Comparison of ENCODE assay signal across 8 cellular contexts in the genomic region with DNA sequence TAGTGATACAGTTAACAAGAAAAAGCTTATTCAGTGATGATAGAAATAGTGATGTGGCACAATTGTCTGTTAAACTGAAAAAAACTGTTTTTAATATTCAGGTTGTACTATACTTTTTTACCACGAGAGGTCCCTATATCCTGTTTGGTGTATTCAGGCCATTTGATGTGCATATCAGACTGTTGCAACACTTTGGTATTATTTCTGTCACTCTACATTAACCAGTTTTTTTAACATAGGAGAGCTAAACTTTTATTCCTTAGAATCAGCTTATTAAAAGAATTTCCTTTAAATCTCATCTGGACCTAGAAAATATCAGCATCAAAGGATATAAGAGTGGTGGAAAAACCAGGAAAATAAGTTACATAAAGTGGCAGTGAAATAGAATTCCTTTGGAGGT. TPM values are rescaled to one million over a fixed set of nuclear protein-coding genes. Genes with fewer than 3 reads are reported as not detected.
DNase-seq lines count a peak whose midpoint lies in the region; ATAC-seq and TF ChIP-seq lines count a peak whose summit lies in the region.

No MANE protein-coding gene starts in this region.

- H2BK15ac ChIP-seq in H9 (ENCODE audit: low read depth, low read length): no peak overlapping the region

- no peak overlapping the region for H2BK12ac ChIP-seq in H9 (ENCODE audit: insufficient read length, low read depth, low read length)

- H3K4me1 Mint-ChIP-seq in H9 (no peaks in the 10 kb centered on the region), memory B cell (no peaks in the 10 kb centered on the region)

- no peaks in the 10 kb centered on the region for H3K23me2 ChIP-seq in H9 (ENCODE audit: insufficient read length, low read depth, low read length, poor library complexity, severe bottlenecking)

- no CpG with 5 or more reads among the region's 1 CpG for WGBS in H9 (ENCODE audit: extremely low coverage, insufficient read length, low lambda C conversion rate)

- peak overlapping the region in 1 of 3 experiments; percentile 71; a peak in 2 of 7 replicates for H3K27ac Mint-ChIP-seq in H9
- H3K27ac Mint-ChIP-seq in memory B cell: no peak overlapping the region

- H3K79me2 ChIP-seq in H9 (ENCODE audit: insufficient read depth, low read length): no peaks in the 10 kb centered on the region

- no peak overlapping the region for H3T11ph ChIP-seq in H9 (ENCODE audit: low read length)

- no peak overlapping the region for H3K14ac ChIP-seq in H9 (ENCODE audit: insufficient read depth, low read length)

- H3K4ac ChIP-seq in H9 (ENCODE audit: low read depth, low read length): no peak overlapping the region

- no peaks in the 10 kb centered on the region for H3K79me1 ChIP-seq in H9 (ENCODE audit: insufficient read depth, low read depth, low read length, poor library complexity, severe bottlenecking)

- no peak overlapping the region for H2BK120ac ChIP-seq in H9 (ENCODE audit: low read depth, low read length, poor library complexity, severe bottlenecking)

- H3K4me2 ChIP-seq in H9 (ENCODE audit: insufficient read depth, insufficient read length, low read length): no peak overlapping the region

- H3K23ac ChIP-seq in H9 (ENCODE audit: insufficient read length, low read depth, low read length): no peak overlapping the region

- no peak overlapping the region for H3K4me3 ChIP-seq in colonic mucosa

- H3K9me3 Mint-ChIP-seq in H9 (no peaks in the 10 kb centered on the region), memory B cell (no peaks in the 10 kb centered on the region)

- H3K36me3 ChIP-seq in colonic mucosa: no peaks in the 10 kb centered on the region

- no peak overlapping the region for H2BK20ac ChIP-seq in H9 (ENCODE audit: low read depth, low read length, poor library complexity, severe bottlenecking)

- no peak overlapping the region for H2AFZ ChIP-seq in H9 (ENCODE audit: low read length)

- TF ChIP-seq CTCF in H9 (conservative IDR thresholded peaks at IDR 0.05): peak; percentile 67
- peak; percentile 34 for TF ChIP-seq CTCF in colonic mucosa (IDR thresholded peaks at IDR 0.05)

- H3K9ac ChIP-seq in H9 (ENCODE audit: extremely low read depth, insufficient read length, low read length) (no peak overlapping the region), colonic mucosa (ENCODE audit: low read depth in 2 of 2, low read length in 2 of 2) (no peak overlapping the region)

- ATAC-seq in memory B cell (ENCODE audit: low read depth): peak; percentile 58
- no peak for ATAC-seq in HG03521 (IDR thresholded peaks at IDR 0.05; ENCODE audit: unreplicated experiment)

- H4K91ac ChIP-seq in H9 (ENCODE audit: insufficient read length, low read depth, low read length): no peak overlapping the region

- H3K9me3 ChIP-seq in H9 (ENCODE audit: control insufficient read depth, low read depth, low read length) (no peaks in the 10 kb centered on the region), colonic mucosa (no peaks in the 10 kb centered on the region)

- H3K56ac ChIP-seq in H9 (ENCODE audit: insufficient read length, low read depth, low read length): no peak overlapping the region

- H3K27me3 ChIP-seq in H9 (ENCODE audit: insufficient read depth, low read length): no peaks in the 10 kb centered on the region
- no peaks in the 10 kb centered on the region for H3K27me3 ChIP-seq in colonic mucosa

- H3K4me3 Mint-ChIP-seq in H9 (no peak overlapping the region), memory B cell (no peak overlapping the region)

- DNase-seq in EH (ENCODE audit: low read depth) (peak; percentile 59), H9 (no peak), NOMO-1 treated with DMSO at 0.1 percent for 48 hours (lab: John Stamatoyannopoulos, UW; ENCODE audit: unreplicated experiment) (peak; percentile 77), colonic mucosa (no peak), memory B cell (ENCODE audit: low spot score in 2 of 2) (peak in 1 of 2 donors; percentile 14), GOT3 (lab: John Stamatoyannopoulos, UW) (no peak), LoVo (ENCODE audit: low spot score) (no peak)

- no peaks in the 10 kb centered on the region for H3K27me3 Mint-ChIP-seq in H9 (ENCODE audit: low read depth)
- no peaks in the 10 kb centered on the region for H3K27me3 Mint-ChIP-seq in memory B cell

- no peaks in the 10 kb centered on the region; a peak in 2 of 7 replicates for H3K36me3 Mint-ChIP-seq in H9 (ENCODE audit: insufficient read depth in 1 of 3, low read depth in 3 of 3)
- peaks cover 2% of the 10 kb centered on the region for H3K36me3 Mint-ChIP-seq in memory B cell

- H3K27ac ChIP-seq in H9 (ENCODE audit: insufficient read length, low read depth, low read length) (no peak overlapping the region), colonic mucosa (no peak overlapping the region)

- no peak overlapping the region for H2BK5ac ChIP-seq in H9 (ENCODE audit: insufficient read length, low read length)

- no peak overlapping the region for H3K18ac ChIP-seq in H9 (ENCODE audit: insufficient read length, low read depth, low read length)

- H4K20me1 ChIP-seq in H9 (ENCODE audit: control insufficient read depth, insufficient read depth, insufficient read length): no peaks in the 10 kb centered on the region

- intact Hi-C loops in colonic mucosa (cut with DNase I): no loop called here

- H4K8ac ChIP-seq in H9 (replicated peaks; ENCODE audit: insufficient read length, low read depth, low read length): no peak overlapping the region

- no peak overlapping the region for H4K5ac ChIP-seq in H9 (ENCODE audit: insufficient read length, low read depth, low read length)

- no peak overlapping the region for H2AK5ac ChIP-seq in H9 (ENCODE audit: insufficient read length, low read length)

- H3K4me1 ChIP-seq in H9 (ENCODE audit: insufficient read depth, low read length) (no peaks in the 10 kb centered on the region), colonic mucosa (no peaks in the 10 kb centered on the region)

RNA-seq across cellular contexts. Expression of gene TSPYL4, which starts 36.8 kb away (rescaled TPM):
- total RNA-seq in H9 (2021) (18.9 and 19.0 TPM in 2 replicates), colonic mucosa (1 to 10 TPM; 7.0 to 8.3 TPM)

Comparison
In these comparisons a context has a peak if more than half of its experiments do, and no peak if none do; other contexts are left out.
1. DNase-seq: peak in EH (single experiment) and NOMO-1 treated with DMSO at 0.1 percent for 48 hours (single experiment); none in H9 (single experiment), colonic mucosa (single experiment), GOT3 (single experiment) and LoVo (single experiment).